19 cellular contexts compared by ENCODE assay signal in genomic region chr11:76695767-76696166, GRCh38. TPM values are rescaled to one million over a fixed set of nuclear protein-coding genes. Genes with fewer than 3 reads are reported as not detected.
DNase-seq lines count a peak whose midpoint lies in the region; ATAC-seq, FAIRE-seq and TF ChIP-seq lines count a peak whose summit lies in the region.
"Had no signal": no experiment of that assay in that cellular context is flagged by ENCODE, and none has a peak within 500 bp of the region (broad histone marks: within the 10 kb centered on the region; RNA-seq: fewer than 3 reads in every experiment).

No MANE protein-coding gene starts in this region.

- H3K9me1 ChIP-seq in IMR-90 (ENCODE audit: insufficient read depth, low read length): peaks cover 10% of the 10 kb centered on the region

- CTCF ChIA-PET in IMR-90 (lab: Yijun Ruan, JAX): no interaction called here
- CTCF ChIA-PET in GM12878 (lab: Yijun Ruan, JAX): interaction anchor here (1.2 kb wide), 1 partner anchor 97 kb away, joined by 4 read pairs; no protein-coding TSS in a partner anchor
- CTCF ChIA-PET in HEK293T (lab: Yijun Ruan, JAX): no interaction called here

- H3K27me3 ChIP-seq in IMR-90 (ENCODE audit: control insufficient read depth, insufficient read depth, low read length) (no peaks in the 10 kb centered on the region; the same call in 1 of the 2 replicates), GM12878 (replicated peaks in 1 of 2; ENCODE audit: control insufficient read depth in 2 of 2, insufficient read depth in 2 of 2, low read length in 1 of 2) (0 out of 4 replicates have a peak, but pooled peaks cover 0 to 2% of the 10 kb centered on the region in 2 experiments), psoas muscle (ENCODE audit: insufficient read depth in 3 of 3, low read length in 2 of 3) (no peaks in the 10 kb centered on the region)
- H3K27me3 ChIP-seq: SJCRH30 had no signal

- H3K36me3 Mint-ChIP-seq in activated naive CD8-positive, alpha-beta T cell: no peaks in the 10 kb centered on the region
- no peaks in the 10 kb centered on the region for H3K36me3 Mint-ChIP-seq in activated naive CD8-positive, alpha-beta T cell treated with anti-CD3 and anti-CD28 coated beads, Interleukin-2, amount 50 U/mL, for 24 hours (ENCODE audit: low read depth)
- H3K36me3 Mint-ChIP-seq: CD14-positive monocyte had no signal

- ATAC-seq in activated naive CD8-positive, alpha-beta T cell treated with anti-CD3 and anti-CD28 coated beads, Interleukin-2, amount 50 U/mL, for 24 hours: no peak
- no peak for ATAC-seq in IMR-90 (ENCODE audit: low read depth)
- peak; percentile 49 for ATAC-seq in GM12878
- ATAC-seq in psoas muscle: no peak

- no peaks in the 10 kb centered on the region for H3K27me3 Mint-ChIP-seq in activated naive CD8-positive, alpha-beta T cell
- peaks cover 9% of the 10 kb centered on the region for H3K27me3 Mint-ChIP-seq in activated naive CD8-positive, alpha-beta T cell treated with anti-CD3 and anti-CD28 coated beads, Interleukin-2, amount 50 U/mL, for 24 hours

- POLR2A ChIA-PET in IMR-90 (lab: Charles Lee; ENCODE audit: unreplicated experiment) (no interaction called here), GM12878 (lab: Charles Lee) (no interaction called here), HEK293T (lab: Yijun Ruan, JAX) (no interaction called here)

- H3K79me2 ChIP-seq in GM12878 (ENCODE audit: control insufficient read depth, insufficient read depth, low read length): no peaks in the 10 kb centered on the region

- no peak for TF ChIP-seq POLR2A in IMR-90 (IDR thresholded peaks at IDR 0.05; ENCODE audit: low read depth, low read length)
- no peak for TF ChIP-seq POLR2A in GM12878 (IDR thresholded peaks at IDR 0.05; ENCODE audit: low read depth, low read length)

- dilution Hi-C loops in IMR-90 (cut with HindIII; ENCODE audit: low sequenced_read_pairs, unreplicated experiment): no loop called here

- H3K9ac ChIP-seq in IMR-90 (ENCODE audit: low read depth, low read length): no peak overlapping the region
- no peak overlapping the region for H3K9ac ChIP-seq in GM12878 (ENCODE audit: control insufficient read depth, insufficient read depth, low read length)

- no peak overlapping the region for H3K4me3 ChIP-seq in IMR-90 (ENCODE audit: insufficient read depth, low read depth, low read length)
- H3K4me3 ChIP-seq in GM12878: no peak overlapping the region
- H3K4me3 ChIP-seq in psoas muscle: no peak overlapping the region
- H3K4me3 ChIP-seq: PC-9, SJCRH30 had no signal

- no peak overlapping the region for H3K18ac ChIP-seq in IMR-90 (ENCODE audit: low read depth, low read length)

- H2AFZ ChIP-seq in IMR-90 (replicated peaks; ENCODE audit: low read length, poor library complexity): no peak overlapping the region
- H2AFZ ChIP-seq in GM12878 (ENCODE audit: control insufficient read depth, low read depth, low read length): no peak overlapping the region
- H2AFZ ChIP-seq: PC-9 had no signal

- no peak for TF ChIP-seq RAD21 in IMR-90 (IDR thresholded peaks at IDR 0.05; ENCODE audit: low read length)
- TF ChIP-seq RAD21 in GM12878 (IDR thresholded peaks at IDR 0.05; ENCODE audit: insufficient read depth, low read depth, low read length): no peak

- no peak overlapping the region for H3K23ac ChIP-seq in IMR-90 (ENCODE audit: low read depth, low read length)

- FAIRE-seq in GM12878 (lab: Jason Lieb, UNC): no peak

- H2AK9ac ChIP-seq in IMR-90 (replicated peaks; ENCODE audit: low read depth, low read length, poor library complexity): peak overlapping the region; percentile 67

- H2BK120ac ChIP-seq in IMR-90 (ENCODE audit: low read depth, low read length): no peak overlapping the region

- H4K20me1 ChIP-seq in IMR-90 (ENCODE audit: insufficient read depth, low read length): peaks cover 9% of the 10 kb centered on the region; the same call in 1 of the 2 replicates
- H4K20me1 ChIP-seq in GM12878 (ENCODE audit: control insufficient read depth, insufficient read depth): no peaks in the 10 kb centered on the region; the same call in 1 of the 2 replicates

- TF ChIP-seq CTCF in IMR-90 (conservative IDR thresholded peaks at IDR 0.05; ENCODE audit: low read depth, low read length) (no peak), GM12878 (IDR thresholded peaks at IDR 0.05 in 2 of 3, conservative IDR thresholded peaks at IDR 0.05 in 1 of 3; ENCODE audit: control insufficient read depth in 2 of 3, extremely low read depth in 1 of 3, insufficient read depth in 1 of 3, low read depth in 3 of 3, low read length in 3 of 3) (no peak), psoas muscle (IDR thresholded peaks at IDR 0.05) (no peak)

- no peak overlapping the region for H2BK15ac ChIP-seq in IMR-90 (ENCODE audit: low read depth, low read length)

- 94% methylated on average over 2 of the region's 6 CpGs; no CpG with 5 or more reads in 1 of the 2 experiments for WGBS in IMR-90 (ENCODE audit: extremely low coverage in 2 of 2, insufficient read length in 1 of 2), 2 experiments
- WGBS in GM12878 (ENCODE audit: insufficient coverage, insufficient replicate concordance, low lambda C conversion rate, missing lambda C conversion rate): 29% methylated on average over 6 of the region's 6 CpGs
- WGBS in psoas muscle, 3 donors: 81 to 88% (median 82%) methylated on average over 4 to 6 of the region's 6 CpGs

- no peak overlapping the region for H3K4ac ChIP-seq in IMR-90 (ENCODE audit: low read depth, low read length)

- H3K27ac ChIP-seq in IMR-90 (ENCODE audit: insufficient read depth, low read length) (no peak overlapping the region), GM12878 (ENCODE audit: control insufficient read depth, insufficient read depth) (no peak overlapping the region), psoas muscle (no peak overlapping the region)
- H3K27ac ChIP-seq: PC-9, RWPE1, SJCRH30 had no signal

- H2BK5ac ChIP-seq in IMR-90 (ENCODE audit: low read depth, low read length, poor library complexity, severe bottlenecking): no peak overlapping the region

- no peak for DNase-seq in activated naive CD8-positive, alpha-beta T cell treated with anti-CD3 and anti-CD28 coated beads, Interleukin-2, amount 50 U/mL, for 24 hours
- DNase-seq in IMR-90: no peak
- no peak for DNase-seq in GM12878 (ENCODE audit: low read depth, low spot score)
- DNase-seq in HEK293T (ENCODE audit: extremely low spot score): no peak
- no peak for DNase-seq in SHP77 treated with DMSO at 0.1 percent for 48 hours (lab: John Stamatoyannopoulos, UW)
- no peak for DNase-seq in psoas muscle
- DNase-seq: DMS79 treated with DMSO at 0.1 percent for 48 hours, NCI-H1417 treated with DMSO at 0.1 percent for 48 hours, NCI-H187 treated with DMSO at 0.1 percent for 48 hours, NCI-H226, NCI-H524, NCI-H82, PC-9 had no signal

- H3K9me3 Mint-ChIP-seq in activated naive CD8-positive, alpha-beta T cell (ENCODE audit: low read depth): no peaks in the 10 kb centered on the region
- H3K9me3 Mint-ChIP-seq in activated naive CD8-positive, alpha-beta T cell treated with anti-CD3 and anti-CD28 coated beads, Interleukin-2, amount 50 U/mL, for 24 hours: no peaks in the 10 kb centered on the region

- no TSS peak for BruUV-seq in IMR-90 (replicated peaks; lab: Mats Ljungman, UMichigan)
- no TSS peak for BruUV-seq in GM12878 (replicated peaks; lab: Mats Ljungman, UMichigan)

- no peaks in the 10 kb centered on the region for H3K36me3 ChIP-seq in IMR-90 (ENCODE audit: control insufficient read depth, insufficient read depth, low read length)
- H3K36me3 ChIP-seq in GM12878 (ENCODE audit: control insufficient read depth in 2 of 2, insufficient read depth in 2 of 2, low read length in 1 of 2): no peaks in the 10 kb centered on the region
- no peaks in the 10 kb centered on the region for H3K36me3 ChIP-seq in psoas muscle (ENCODE audit: insufficient read depth in 1 of 2, low read depth in 1 of 2)
- H3K36me3 ChIP-seq: SJCRH30 had no signal

- no peak overlapping the region for H3K14ac ChIP-seq in IMR-90 (replicated peaks; ENCODE audit: low read depth, low read length)

- H3K4me2 ChIP-seq in IMR-90 (ENCODE audit: low read depth, low read length) (no peak overlapping the region), GM12878 (ENCODE audit: control insufficient read depth, insufficient read depth) (no peak overlapping the region)
- H3K4me2 ChIP-seq: PC-9 had no signal

- no peak overlapping the region for H3K56ac ChIP-seq in IMR-90 (ENCODE audit: extremely low read depth, insufficient read depth, low read length)

- H4K91ac ChIP-seq in IMR-90 (ENCODE audit: insufficient read depth, low read depth, low read length): no peak overlapping the region

- H3K27ac Mint-ChIP-seq in activated naive CD8-positive, alpha-beta T cell: peak overlapping the region; percentile 22
- H3K27ac Mint-ChIP-seq in activated naive CD8-positive, alpha-beta T cell treated with anti-CD3 and anti-CD28 coated beads, Interleukin-2, amount 50 U/mL, for 24 hours: no peak overlapping the region

- H2AK5ac ChIP-seq in IMR-90 (ENCODE audit: low read depth, low read length): no peak overlapping the region

- TF ChIP-seq EP300 in GM12878 (IDR thresholded peaks at IDR 0.05; ENCODE audit: borderline replicate concordance in 1 of 2, control insufficient read depth in 1 of 2, low read depth in 2 of 2, low read length in 2 of 2): no peak

- no peak overlapping the region for H3K4me3 Mint-ChIP-seq in activated naive CD8-positive, alpha-beta T cell
- H3K4me3 Mint-ChIP-seq in activated naive CD8-positive, alpha-beta T cell treated with anti-CD3 and anti-CD28 coated beads, Interleukin-2, amount 50 U/mL, for 24 hours: no peak overlapping the region
- H3K4me3 Mint-ChIP-seq: CD14-positive monocyte had no signal

- no peak overlapping the region for H2BK20ac ChIP-seq in IMR-90 (ENCODE audit: low read depth, low read length)

- intact Hi-C loops in IMR-90 (cut with micrococcal nuclease) (no loop called here), GM12878 (cut with micrococcal nuclease; ENCODE audit: unreplicated experiment) (no loop called here), psoas muscle (cut with DNase I) (no loop called here)

- no peaks in the 10 kb centered on the region for H3K9me3 ChIP-seq in IMR-90 (ENCODE audit: control insufficient read depth, insufficient read depth, low read length)
- no peaks in the 10 kb centered on the region for H3K9me3 ChIP-seq in GM12878 (replicated peaks; ENCODE audit: control insufficient read depth, insufficient read depth, low read length)
- no peaks in the 10 kb centered on the region for H3K9me3 ChIP-seq in psoas muscle
- H3K9me3 ChIP-seq: SJCRH30 had no signal

- no peaks in the 10 kb centered on the region for H3K4me1 Mint-ChIP-seq in activated naive CD8-positive, alpha-beta T cell (ENCODE audit: low read depth)
- H3K4me1 Mint-ChIP-seq in activated naive CD8-positive, alpha-beta T cell treated with anti-CD3 and anti-CD28 coated beads, Interleukin-2, amount 50 U/mL, for 24 hours: peaks cover 20% of the 10 kb centered on the region

- H3K4me1 ChIP-seq in IMR-90 (ENCODE audit: control insufficient read depth, insufficient read depth, low read length): peaks cover 12% of the 10 kb centered on the region
- no peaks in the 10 kb centered on the region for H3K4me1 ChIP-seq in GM12878 (ENCODE audit: control insufficient read depth, insufficient read depth, low read length)
- H3K4me1 ChIP-seq in psoas muscle: no peaks in the 10 kb centered on the region

- H4K5ac ChIP-seq in IMR-90 (ENCODE audit: low read depth, low read length): no peak overlapping the region

- no peaks in the 10 kb centered on the region for H3K79me1 ChIP-seq in IMR-90 (ENCODE audit: low read depth in 1 of 2, low read length in 2 of 2)

- SMC1A ChIA-PET in GM12878 (lab: Charles Lee; ENCODE audit: uncharacterized antibody, unreplicated experiment): no interaction called here

- no peak overlapping the region for H4K8ac ChIP-seq in IMR-90 (ENCODE audit: low read depth in 2 of 2, low read length in 2 of 2)

- in situ Hi-C loops in IMR-90 (cut with MboI; ENCODE audit: low sequenced_read_pairs) (no loop called here), GM12878 (cut with MboI) (no loop called here)

- RAD21 ChIA-PET in GM12878 (lab: Charles Lee; ENCODE audit: unreplicated experiment): no interaction called here

RNA-seq across cellular contexts. Expression of gene LRRC32, which starts 25.2 kb away (rescaled TPM):
- total RNA-seq in IMR-90 (2012; rRNA removed) (4.2 and 5.2 TPM in 2 replicates), GM12878 (2014; rRNA removed) (11.0 and 12.9 TPM in 2 replicates), GM12878 (2014; rRNA removed; fragmentation: Illumina TruSeq; extraction: Trizol) (4.9 and 5.5 TPM in 2 replicates), GM12878 (2021) (20.8 and 21.2 TPM in 2 replicates), psoas muscle (10 to 100 TPM; 14.7 to 32.9 (median 21.4) TPM)
- polyA plus RNA-seq in IMR-90 (2012; rRNA removed) (13.0 and 13.7 TPM in 2 replicates), GM12878 (2011; rRNA removed) (0.17 and 0.56 TPM in 2 replicates), GM12878 (2014; fragmentation: Illumina TruSeq; extraction: Trizol) (7.1 and 9.3 TPM in 2 replicates), GM12878 (2014; fragmentation: Nextera tagmentation; extraction: Ambion mirVana) (1 to 10 TPM; 4.3 to 7.4 TPM), GM12878 (2014; rRNA removed) (12.2 and 15.4 TPM in 2 replicates), GM12878 (2016; fragmentation: Nextera tagmentation; extraction: Ambion mirVana) (1 to 10 TPM; 6.8 to 7.4 TPM), psoas muscle (10 to 100 TPM; 16.2 to 27.9 (median 16.7) TPM)
- 10.9 and 20.1 TPM in 2 replicates for polyA plus RNA-seq in IMR-90 (2012; cell fraction: cytosol; rRNA removed)
- 8.8 and 12.9 TPM in 2 replicates for polyA plus RNA-seq in IMR-90 (2012; cell fraction: nucleus; rRNA removed; ENCODE audit: low replicate concordance)
- total RNA-seq in GM12878 (2013; cell fraction: nucleolus; rRNA removed): 16.4 and 17.5 TPM in 2 replicates
- polyA plus RNA-seq in GM12878 (2011; ENCODE audit: low read depth): 3.9 TPM
- polyA plus RNA-seq in GM12878 (2011; cell fraction: cytosol; rRNA removed): 0.31 and 0.67 TPM in 2 replicates
- 0.88 and 1.3 TPM in 2 replicates for polyA plus RNA-seq in GM12878 (2011; cell fraction: nucleus; rRNA removed)
- 4.3 and 11.6 TPM in 2 replicates for polyA plus RNA-seq in GM12878 (2012)
- polyA minus RNA-seq in GM12878 (2011; rRNA and poly(A)+ RNA removed): 0.44 and 2.3 TPM in 2 replicates
- 0.40 and 0.62 TPM in 2 replicates for polyA minus RNA-seq in GM12878 (2011; cell fraction: cytosol; rRNA and poly(A)+ RNA removed)
- 0.12 and 0.19 TPM in 2 replicates for polyA minus RNA-seq in GM12878 (2011; cell fraction: nucleus; rRNA and poly(A)+ RNA removed)
- total RNA-seq: A673, G401, PC-9 had no signal
- polyA plus RNA-seq: CD14-positive monocyte had no signal
